8 cellular contexts compared by ENCODE assay signal in the genomic region with DNA sequence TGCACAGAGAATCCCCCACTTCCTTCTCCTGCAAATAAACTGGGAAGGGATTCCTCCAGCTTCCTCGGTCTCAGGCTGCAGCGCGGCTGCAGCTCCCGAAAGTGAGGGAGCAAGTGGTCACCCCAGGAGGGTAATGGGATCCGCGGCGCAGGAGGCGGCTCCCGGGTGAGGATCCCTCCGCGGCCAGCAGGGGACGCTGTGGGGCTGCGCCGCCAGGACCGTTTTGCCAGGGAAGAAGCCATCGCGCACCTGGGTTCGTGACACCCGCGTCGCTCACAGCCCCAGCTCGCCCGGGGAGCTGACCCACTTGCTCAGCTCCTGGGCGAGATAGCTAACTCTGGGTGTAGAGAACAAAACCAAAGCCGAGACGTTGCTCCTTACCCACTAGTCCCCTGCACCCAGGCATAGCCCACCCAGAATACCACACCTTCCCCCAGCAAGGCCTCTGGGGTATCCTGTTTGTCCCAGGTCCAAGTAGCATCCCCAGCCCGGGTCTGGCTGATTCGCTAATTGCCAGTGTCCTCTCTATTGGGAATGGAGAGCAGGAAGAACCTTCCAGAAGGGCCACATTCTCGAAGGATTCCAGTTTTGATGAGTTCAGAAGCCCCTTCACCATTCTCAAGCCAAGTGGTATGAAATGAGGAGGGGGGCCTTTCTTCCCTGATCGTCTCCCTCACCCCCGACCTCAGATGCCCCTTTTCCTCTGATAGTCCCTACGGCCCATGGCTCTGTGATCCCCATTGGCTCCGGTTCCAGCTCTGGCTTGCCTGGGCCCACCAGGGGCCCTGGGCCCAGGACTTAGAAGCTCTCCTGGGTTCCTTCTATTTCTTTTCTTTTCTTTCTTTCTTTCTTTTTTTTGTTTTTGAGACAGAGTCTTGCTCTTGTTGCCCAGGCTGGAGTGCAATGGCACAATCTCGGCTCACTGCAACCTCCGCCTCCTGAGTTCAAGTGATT. TPM values are rescaled to one million over a fixed set of nuclear protein-coding genes. Genes with fewer than 3 reads are reported as not detected.
DNase-seq lines count a peak whose midpoint lies in the region; ATAC-seq and TF ChIP-seq lines count a peak whose summit lies in the region.

No MANE protein-coding gene starts in this region.

- intact Hi-C loops in CD8-positive, alpha-beta T cell (cut with DNase I, micrococcal nuclease): loop anchor here (1.0 kb wide), 4 partner anchors 24 to 158 kb away; no protein-coding TSS in a partner anchor

- DNase-seq in CD8-positive, alpha-beta T cell: peak; percentile 64 to 93 (median 78)
- DNase-seq in NCI-H774 (lab: John Stamatoyannopoulos, UW): peak; percentile 66
- peak; percentile 43 for DNase-seq in activated CD8-positive, alpha-beta memory T cell treated with anti-CD3 and anti-CD28 coated beads, Interleukin-2, amount 50 U/mL, for 24 hours (ENCODE audit: extremely low read depth)
- peak; percentile 70 for DNase-seq in epithelial cell of esophagus (ENCODE audit: low read depth)
- peak; percentile 63 to 88 (median 80) for DNase-seq in naive thymus-derived CD8-positive, alpha-beta T cell
- peak; percentile 86 to 91 for DNase-seq in stimulated activated effector memory CD8-positive, alpha-beta T cell treated with anti-CD3 and anti-CD28 coated beads, Interleukin-12 subunit alpha, Interleukin-12 subunit beta, amount 100 ng/mL, for 72 hours (ENCODE audit: low spot score in 2 of 2)

- peaks cover 25% of the 10 kb centered on the region for H3K4me1 Mint-ChIP-seq in CD8-positive, alpha-beta T cell (ENCODE audit: low read depth)
- H3K4me1 Mint-ChIP-seq in naive thymus-derived CD8-positive, alpha-beta T cell: peaks cover 29 to 51% (median 37%) of the 10 kb centered on the region in 4 donors
- H3K4me1 Mint-ChIP-seq in stimulated activated effector memory CD8-positive, alpha-beta T cell treated with anti-CD3 and anti-CD28 coated beads, Interleukin-12 subunit alpha, Interleukin-12 subunit beta, amount 100 ng/mL, for 72 hours: peaks cover 54% of the 10 kb centered on the region

- ATAC-seq in CD8-positive, alpha-beta T cell: peak; percentile 79
- ATAC-seq in HG02610 (IDR thresholded peaks at IDR 0.05; ENCODE audit: unreplicated experiment) (peak; percentile 43), GM21619 (IDR thresholded peaks at IDR 0.05; ENCODE audit: unreplicated experiment) (no peak)
- peak; percentile 59 to 75 for ATAC-seq in naive thymus-derived CD8-positive, alpha-beta T cell
- ATAC-seq in stimulated activated effector memory CD8-positive, alpha-beta T cell treated with anti-CD3 and anti-CD28 coated beads, Interleukin-12 subunit alpha, Interleukin-12 subunit beta, amount 100 ng/mL, for 72 hours: peak; percentile 87

- no peaks in the 10 kb centered on the region for H3K27me3 ChIP-seq in CD8-positive, alpha-beta T cell (ENCODE audit: insufficient read depth, low read length)

- H3K4me3 ChIP-seq in CD8-positive, alpha-beta T cell (ENCODE audit: low read depth, low read length): no peak overlapping the region
- H3K4me3 ChIP-seq in epithelial cell of esophagus (ENCODE audit: low read length): no peak overlapping the region

- POLR2A ChIA-PET in CD8-positive, alpha-beta T cell (lab: Charles Lee): interaction anchor here (0.8 to 1.3 kb wide), 3 partner anchors 9 to 44 kb away, joined by 3 to 4 read pairs (median 3); no protein-coding TSS in a partner anchor
- POLR2A ChIA-PET in naive thymus-derived CD8-positive, alpha-beta T cell (lab: Charles Lee): interaction anchor here (0.7 to 3.7 kb wide), 9 partner anchors 8 to 867 kb away, joined by 3 to 21 read pairs (median 5); no protein-coding TSS in a partner anchor

- H3K9me3 Mint-ChIP-seq in CD8-positive, alpha-beta T cell: no peaks in the 10 kb centered on the region
- no peaks in the 10 kb centered on the region for H3K9me3 Mint-ChIP-seq in naive thymus-derived CD8-positive, alpha-beta T cell
- H3K9me3 Mint-ChIP-seq in stimulated activated effector memory CD8-positive, alpha-beta T cell treated with anti-CD3 and anti-CD28 coated beads, Interleukin-12 subunit alpha, Interleukin-12 subunit beta, amount 100 ng/mL, for 72 hours: no peaks in the 10 kb centered on the region

- TF ChIP-seq CTCF in CD8-positive, alpha-beta T cell (IDR thresholded peaks at IDR 0.05): peak; percentile 99
- TF ChIP-seq CTCF in epithelial cell of esophagus (IDR thresholded peaks at IDR 0.05; ENCODE audit: insufficient read depth, low read depth, low read length, missing control alignments): peak; percentile 98

- no peak overlapping the region for H3K27ac ChIP-seq in CD8-positive, alpha-beta T cell (ENCODE audit: low read depth, low read length)

- no peaks in the 10 kb centered on the region for H3K36me3 ChIP-seq in CD8-positive, alpha-beta T cell (ENCODE audit: insufficient read depth, low read length)

- H3K27ac Mint-ChIP-seq in CD8-positive, alpha-beta T cell: peak overlapping the region; percentile 84
- H3K27ac Mint-ChIP-seq in naive thymus-derived CD8-positive, alpha-beta T cell: peak overlapping the region; percentile 58 to 96 (median 89)
- peak overlapping the region; percentile 83 for H3K27ac Mint-ChIP-seq in stimulated activated effector memory CD8-positive, alpha-beta T cell treated with anti-CD3 and anti-CD28 coated beads, Interleukin-12 subunit alpha, Interleukin-12 subunit beta, amount 100 ng/mL, for 72 hours

- CTCF ChIA-PET in CD8-positive, alpha-beta T cell (lab: Charles Lee): interaction anchor here (0.6 to 10.5 kb wide), 46 partner anchors 9 to 623 kb away, joined by 3 to 176 read pairs (median 6); a partner anchor contains a TSS

- no peaks in the 10 kb centered on the region for H3K36me3 Mint-ChIP-seq in CD8-positive, alpha-beta T cell
- H3K36me3 Mint-ChIP-seq in naive thymus-derived CD8-positive, alpha-beta T cell: no peaks in the 10 kb centered on the region
- no peaks in the 10 kb centered on the region for H3K36me3 Mint-ChIP-seq in stimulated activated effector memory CD8-positive, alpha-beta T cell treated with anti-CD3 and anti-CD28 coated beads, Interleukin-12 subunit alpha, Interleukin-12 subunit beta, amount 100 ng/mL, for 72 hours

- no peaks in the 10 kb centered on the region for H3K9me3 ChIP-seq in CD8-positive, alpha-beta T cell (ENCODE audit: low read length)

- H3K4me1 ChIP-seq in CD8-positive, alpha-beta T cell (ENCODE audit: insufficient read depth, low read length): peaks cover 23% of the 10 kb centered on the region

- H3K27me3 Mint-ChIP-seq in CD8-positive, alpha-beta T cell (ENCODE audit: low read depth): no peaks in the 10 kb centered on the region
- H3K27me3 Mint-ChIP-seq in naive thymus-derived CD8-positive, alpha-beta T cell: no peaks in the 10 kb centered on the region

- H3K4me3 Mint-ChIP-seq in CD8-positive, alpha-beta T cell: peak overlapping the region; percentile 43
- peak overlapping the region in 9 of 10 donors; percentile 31 to 81 (median 61) for H3K4me3 Mint-ChIP-seq in naive thymus-derived CD8-positive, alpha-beta T cell
- peak overlapping the region; percentile 32 for H3K4me3 Mint-ChIP-seq in stimulated activated effector memory CD8-positive, alpha-beta T cell treated with anti-CD3 and anti-CD28 coated beads, Interleukin-12 subunit alpha, Interleukin-12 subunit beta, amount 100 ng/mL, for 72 hours

RNA-seq across cellular contexts. Expression of a gene that starts 14.1 kb away (rescaled TPM):
- under 1 TPM; 0.47 to 0.57 TPM for total RNA-seq in CD8-positive, alpha-beta T cell
- total RNA-seq in naive thymus-derived CD8-positive, alpha-beta T cell: 1 to 10 TPM in 1 of 2 experiments, under 1 TPM in 1; 0.52 to 2.1 TPM
- 1 to 10 TPM in 1 of 3 donors, under 1 TPM in 2; 0.40 to 1.0 (median 0.53) TPM for polyA plus RNA-seq in naive thymus-derived CD8-positive, alpha-beta T cell

RNA-seq across cellular contexts. Expression of a gene that starts 16.5 kb away (rescaled TPM):
- total RNA-seq in CD8-positive, alpha-beta T cell: not detected
- 1 to 10 TPM; 4.0 to 5.3 TPM for total RNA-seq in naive thymus-derived CD8-positive, alpha-beta T cell
- 10 to 100 TPM in 1 of 3 donors, 1 to 10 TPM in 2; 5.0 to 11.4 (median 7.1) TPM for polyA plus RNA-seq in naive thymus-derived CD8-positive, alpha-beta T cell

RNA-seq across cellular contexts. Expression of a gene that starts 22.1 kb away (rescaled TPM):
- 10 to 100 TPM; 45.4 to 46.2 TPM for total RNA-seq in CD8-positive, alpha-beta T cell
- 10 to 100 TPM; 59.4 to 62.4 TPM for total RNA-seq in naive thymus-derived CD8-positive, alpha-beta T cell
- 10 to 100 TPM in 1 of 3 donors, 1 to 10 TPM in 2; 4.8 to 10.2 (median 6.2) TPM for polyA plus RNA-seq in naive thymus-derived CD8-positive, alpha-beta T cell

RNA-seq across cellular contexts. Expression of a gene that starts 56.0 kb away (rescaled TPM):
- total RNA-seq in CD8-positive, alpha-beta T cell: not detected
- not detected for total RNA-seq in naive thymus-derived CD8-positive, alpha-beta T cell
- not detected for polyA plus RNA-seq in naive thymus-derived CD8-positive, alpha-beta T cell
